Comparison of ENCODE assay signal across 1 cellular context in genomic region chr4:110704748-110705439, GRCh38.
TF ChIP-seq lines count a peak whose summit lies in the region.

No MANE protein-coding gene starts in this region.

TF ChIP-seq in GM23338, 12 proteins besides CTCF, POLR2A, EP300 and RAD21 (continued from another document):
- TF ChIP-seq ZNF462 (CRISPR knock-in tag; IDR thresholded peaks at IDR 0.05) (no peak), CREB1 (CRISPR knock-in tag; IDR thresholded peaks at IDR 0.05; ENCODE audit: low read depth) (no peak)
TF ChIP-seq in GM23338: peak in this region for 0.
